21 cellular contexts compared by ENCODE assay signal in genomic region chr19:47433121-47433520, GRCh38. TPM values are rescaled to one million over a fixed set of nuclear protein-coding genes. Genes with fewer than 3 reads are reported as not detected.
A peak's percentile ranks its signal among the peaks of the same experiment; 100 is the strongest.
DNase-seq lines count a peak whose midpoint lies in the region; FAIRE-seq and TF ChIP-seq lines count a peak whose summit lies in the region.
"Had no signal": no experiment of that assay in that cellular context is flagged by ENCODE, and none has a peak within 500 bp of the region (broad histone marks: within the 10 kb centered on the region; RNA-seq: fewer than 3 reads in every experiment).

No MANE protein-coding gene starts in this region.

- no peak overlapping the region for H3K4me3 ChIP-seq in BLaER1 treated with 17β-estradiol and CSF1 and Interleukin-3, amounts not matched to agents 10 nM and 100 nM
- no peak overlapping the region for H3K4me3 ChIP-seq in fibroblast of mammary gland (ENCODE audit: control insufficient read depth, low read depth, low read length)
- H3K4me3 ChIP-seq in testis, result no peak overlapping the region
- H3K4me3 ChIP-seq: neural progenitor cell, psoas muscle had no signal

- TF ChIP-seq POLR2A in GM12891 (IDR thresholded peaks at IDR 0.05; ENCODE audit: low read depth, low read length), result no peak
- no peak for TF ChIP-seq POLR2A in testis (IDR thresholded peaks at IDR 0.05)

- WGBS in testis, 2 donors, result 73 to 77% methylated on average over 1 of the region's 1 CpG

- H3K9ac ChIP-seq in BLaER1 treated with 17β-estradiol and CSF1 and Interleukin-3, amounts not matched to agents 10 nM and 100 nM, result no peak overlapping the region
- H3K9ac ChIP-seq: neural progenitor cell had no signal

- FAIRE-seq in GM12891 (lab: Jason Lieb, UNC), result peak; percentile 40

- H3K27ac ChIP-seq in BLaER1 treated with 17β-estradiol and CSF1 and Interleukin-3, amounts not matched to agents 10 nM and 100 nM, result no peak overlapping the region
- H3K27ac ChIP-seq in testis, result no peak overlapping the region
- H3K27ac ChIP-seq: neural progenitor cell, psoas muscle, RWPE1 had no signal

- H3K36me3 ChIP-seq in BLaER1 treated with 17β-estradiol and CSF1 and Interleukin-3, amounts not matched to agents 10 nM and 100 nM, result no peaks in the 10 kb centered on the region
- no peaks in the 10 kb centered on the region for H3K36me3 ChIP-seq in testis (ENCODE audit: low read depth, missing control alignments)
- H3K36me3 ChIP-seq: neural progenitor cell had no signal

- H3K9me3 ChIP-seq in BLaER1 treated with 17β-estradiol and CSF1 and Interleukin-3, amounts not matched to agents 10 nM and 100 nM (replicated peaks in 1 of 11), result peaks cover 0 to 21% (median 12%) of the 10 kb centered on the region in 11 experiments; a peak in 15 of 22 replicates
- no peaks in the 10 kb centered on the region for H3K9me3 ChIP-seq in testis
- H3K9me3 ChIP-seq: psoas muscle had no signal

- TF ChIP-seq CTCF in fibroblast of mammary gland (conservative IDR thresholded peaks at IDR 0.05; ENCODE audit: control insufficient read depth, insufficient read depth, low read depth, low read length) (no peak), testis (IDR thresholded peaks at IDR 0.05) (no peak)

- H4K20me1 ChIP-seq in BLaER1 treated with 17β-estradiol and CSF1 and Interleukin-3, amounts not matched to agents 10 nM and 100 nM, result peaks cover 0 to 45% (median 20%) of the 10 kb centered on the region in 11 experiments; a peak in 9 of 22 replicates

- peaks cover 45 to 61% (median 54%) of the 10 kb centered on the region in 10 experiments for H3K4me1 ChIP-seq in BLaER1 treated with 17β-estradiol and CSF1 and Interleukin-3, amounts not matched to agents 10 nM and 100 nM
- peaks cover 6% of the 10 kb centered on the region for H3K4me1 ChIP-seq in testis

- DNase-seq in GM12891 (ENCODE audit: insufficient read length, low spot score) (no peak), NAMALWA (ENCODE audit: low spot score) (peak; percentile 55), fibroblast of mammary gland (ENCODE audit: low read depth) (peak; percentile 37), testis (no peak), inferior parietal cortex (ENCODE audit: extremely low spot score) (no peak), NCI-H146 treated with DMSO at 0.1 percent for 48 hours (lab: John Stamatoyannopoulos, UW; ENCODE audit: unreplicated experiment) (no peak)
- DNase-seq: activated naive CD8-positive, alpha-beta T cell treated with anti-CD3 and anti-CD28 coated beads for 36 hours; COR-L47; HCEC 1CT; head of caudate nucleus; NCI-H187; NCI-H345; stimulated activated CD4-positive, alpha-beta T cell treated with anti-CD3 and anti-CD28 coated beads, Interleukin-2, amount 100 ng/mL, for 24 hours; stimulated activated naive CD4-positive, alpha-beta T cell; T-helper 9 cell had no signal

- H3K27me3 ChIP-seq in BLaER1 treated with 17β-estradiol and CSF1 and Interleukin-3, amounts not matched to agents 10 nM and 100 nM, result peaks cover 36 to 92% (median 73%) of the 10 kb centered on the region in 11 experiments
- H3K27me3 ChIP-seq in testis, result no peaks in the 10 kb centered on the region

- peak overlapping the region in 10 of 11 experiments; percentile 9 to 67 (median 27); a peak in 11 of 22 replicates for H3K4me2 ChIP-seq in BLaER1 treated with 17β-estradiol and CSF1 and Interleukin-3, amounts not matched to agents 10 nM and 100 nM
- H3K4me2 ChIP-seq: neural progenitor cell had no signal

- intact Hi-C loops in testis (cut with DNase I; ENCODE audit: low total_unique reads), result loop anchor here (10.0 kb wide), 1 partner anchor 82 kb away; the partner anchor contains the start of gene NAPA

TF ChIP-seq in GM12891, 5 proteins besides CTCF, POLR2A, EP300 and RAD21:
- TF ChIP-seq POU2F2 (IDR thresholded peaks at IDR 0.05; ENCODE audit: low read depth, low read length) (no peak), SPI1 (IDR thresholded peaks at IDR 0.05; ENCODE audit: low read depth, low read length) (peak; percentile 49)

RNA-seq across cellular contexts. Expression of gene MEIS3, which starts 13.8 kb away (rescaled TPM):
- not detected for polyA plus RNA-seq in GM12891 (2012; ENCODE audit: low read depth, missing spikeins)
- 10 to 100 TPM; 12.5 to 21.3 TPM for total RNA-seq in testis
- 17.4 TPM for polyA plus RNA-seq in testis (ENCODE audit: insufficient read depth, low read depth, low replicate concordance)
- total RNA-seq: activated naive CD8-positive, alpha-beta T cell treated with anti-CD3 and anti-CD28 coated beads for 36 hours had no signal

RNA-seq across cellular contexts. Expression of gene SLC8A2, which starts 38.6 kb away (rescaled TPM):
- 0.18 TPM for polyA plus RNA-seq in GM12891 (2012; ENCODE audit: low read depth, missing spikeins)
- total RNA-seq in testis, result 10 to 100 TPM in 1 of 2 donors, 1 to 10 TPM in 1; 5.0 to 12.9 TPM
- polyA plus RNA-seq in testis (ENCODE audit: insufficient read depth, low read depth, low replicate concordance), result 4.2 TPM
- total RNA-seq: M059J had no signal
- polyA plus RNA-seq: fibroblast of lung had no signal

RNA-seq across cellular contexts. Expression of gene KPTN, which starts 50.9 kb away (rescaled TPM):
- polyA plus RNA-seq in GM12891 (2012; ENCODE audit: low read depth, missing spikeins), result 8.9 TPM
- 10 to 100 TPM; 12.9 to 30.0 TPM for total RNA-seq in testis
- polyA plus RNA-seq in testis (ENCODE audit: insufficient read depth, low read depth, low replicate concordance), result 13.5 TPM

Comparison
In these comparisons a context has a peak if more than half of its experiments do, and no peak if none do; other contexts are left out.
1. DNase-seq: peak in NAMALWA (single experiment) and fibroblast of mammary gland (single experiment); none in GM12891 (single experiment), testis (single experiment), inferior parietal cortex (single experiment) and NCI-H146 treated with DMSO at 0.1 percent for 48 hours (single experiment).